Comparison of ENCODE assay signal across 15 cellular contexts in genomic region chr2:25514043-25514627, GRCh38.
DNase-seq lines count a peak whose midpoint lies in the region; ATAC-seq, FAIRE-seq and TF ChIP-seq lines count a peak whose summit lies in the region.
"Had no signal": no experiment of that assay in that cellular context is flagged by ENCODE, and none has a peak within 500 bp of the region (broad histone marks: within the 10 kb centered on the region; RNA-seq: fewer than 3 reads in every experiment).

No MANE protein-coding gene starts in this region.

- peaks cover 26% of the 10 kb centered on the region for H3K4me1 Mint-ChIP-seq in Caco-2 (ENCODE audit: low read depth, unreplicated experiment)
- peaks cover 9 to 14% of the 10 kb centered on the region in 2 donors for H3K4me1 Mint-ChIP-seq in effector memory CD8-positive, alpha-beta T cell (ENCODE audit: low read depth in 2 of 2)
- H3K4me1 Mint-ChIP-seq in activated CD4-positive, alpha-beta memory T cell treated with anti-CD3 and anti-CD28 coated beads for 36 hours (ENCODE audit: low read depth): peaks cover 7% of the 10 kb centered on the region

- TF ChIP-seq CTCF in Caco-2 (IDR thresholded peaks at IDR 0.05; ENCODE audit: insufficient read depth in 1 of 2, low read depth in 1 of 2, low read length in 1 of 2, severe bottlenecking in 1 of 2, unreplicated experiment in 1 of 2): no peak
- no peak for TF ChIP-seq CTCF in MM.1S (IDR thresholded peaks at IDR 0.05; ENCODE audit: low read length)

- H3K4me3 ChIP-seq in Caco-2 (ENCODE audit: low read depth, low read length) (no peak overlapping the region), MM.1S (ENCODE audit: low read length) (peak overlapping the region; percentile 23; the same call in 1 of the 2 replicates)
- H3K4me3 ChIP-seq: BLaER1, esophagus muscularis mucosa, Peyer's patch, sigmoid colon had no signal

- ATAC-seq in effector memory CD8-positive, alpha-beta T cell (replicated peaks): peak; percentile 10
- ATAC-seq in HG02884 (IDR thresholded peaks at IDR 0.05; ENCODE audit: unreplicated experiment): no peak
- ATAC-seq: T-cell had no signal

- H4K20me1 ChIP-seq in MM.1S (ENCODE audit: insufficient read depth, low read length): no peaks in the 10 kb centered on the region
- H4K20me1 ChIP-seq: BLaER1 had no signal

- no peak overlapping the region; the same call in 1 of the 2 replicates for H3K9ac ChIP-seq in MM.1S (ENCODE audit: low read length)
- H3K9ac ChIP-seq: BLaER1 had no signal

- H3K4me3 Mint-ChIP-seq in Caco-2 (ENCODE audit: unreplicated experiment): no peak overlapping the region
- H3K4me3 Mint-ChIP-seq in effector memory CD8-positive, alpha-beta T cell: peak overlapping the region in 1 of 2 donors; percentile 19
- H3K4me3 Mint-ChIP-seq in activated CD4-positive, alpha-beta memory T cell treated with anti-CD3 and anti-CD28 coated beads for 36 hours: no peak overlapping the region
- H3K4me3 Mint-ChIP-seq: neural crest cell, T-cell had no signal

- no peak for DNase-seq in Caco-2
- DNase-seq in GM18507 (ENCODE audit: extremely low spot score, insufficient read length, low read depth): no peak
- peak; percentile 51 for DNase-seq in MM.1S
- no peak for DNase-seq in effector memory CD8-positive, alpha-beta T cell
- DNase-seq in putamen (ENCODE audit: low spot score): no peak
- DNase-seq in activated CD4-positive, alpha-beta memory T cell treated with anti-CD3 and anti-CD28 coated beads for 36 hours: no peak
- DNase-seq in HK-2 (ENCODE audit: unreplicated experiment): no peak
- DNase-seq: activated CD8-positive, alpha-beta memory T cell treated with anti-CD3 and anti-CD28 coated beads for 24 hours; Peyer's patch; sigmoid colon; T-cell had no signal

- POLR2A ChIA-PET in Caco-2 (lab: Charles Lee): no interaction called here
- POLR2A ChIA-PET in activated CD4-positive, alpha-beta memory T cell treated with anti-CD3 and anti-CD28 coated beads for 36 hours (lab: Charles Lee): no interaction called here

- peak overlapping the region; percentile 58 for H2AFZ ChIP-seq in MM.1S (ENCODE audit: low read length)

- H3K36me3 Mint-ChIP-seq in Caco-2 (ENCODE audit: insufficient read depth, unreplicated experiment): peaks cover 6% of the 10 kb centered on the region
- no peaks in the 10 kb centered on the region for H3K36me3 Mint-ChIP-seq in effector memory CD8-positive, alpha-beta T cell (ENCODE audit: insufficient read depth)
- H3K36me3 Mint-ChIP-seq in activated CD4-positive, alpha-beta memory T cell treated with anti-CD3 and anti-CD28 coated beads for 36 hours: no peaks in the 10 kb centered on the region

- CTCF ChIA-PET in Caco-2 (lab: Charles Lee): no interaction called here
- CTCF ChIA-PET in activated CD4-positive, alpha-beta memory T cell treated with anti-CD3 and anti-CD28 coated beads for 36 hours (lab: Charles Lee): interaction anchor here (0.6 kb wide), 1 partner anchor 153 kb away, joined by 3 read pairs; no protein-coding TSS in a partner anchor

- peaks cover 4% of the 10 kb centered on the region; the same call in 1 of the 2 replicates for H3F3A ChIP-seq in MM.1S (ENCODE audit: insufficient read depth, low read length)

- peaks cover 16% of the 10 kb centered on the region for H3K4me1 ChIP-seq in Caco-2
- H3K4me1 ChIP-seq in MM.1S (ENCODE audit: low read length): peaks cover 29% of the 10 kb centered on the region
- H3K4me1 ChIP-seq: BLaER1, Peyer's patch had no signal

- H3K27ac ChIP-seq in MM.1S (ENCODE audit: low read length): peak overlapping the region; percentile 56; the same call in 1 of the 2 replicates
- H3K27ac ChIP-seq: BLaER1, esophagus muscularis mucosa, Peyer's patch, sigmoid colon had no signal

- peak overlapping the region; percentile 64 for H3K4me2 ChIP-seq in MM.1S (ENCODE audit: low read depth, low read length)
- H3K4me2 ChIP-seq: BLaER1 had no signal

- H3K27me3 ChIP-seq in Caco-2 (replicated peaks; ENCODE audit: control insufficient read depth, insufficient read depth, low read length) (no peaks in the 10 kb centered on the region), MM.1S (replicated peaks; ENCODE audit: insufficient read depth, low read length) (no peaks in the 10 kb centered on the region)
- H3K27me3 ChIP-seq: BLaER1, esophagus muscularis mucosa, Peyer's patch, sigmoid colon had no signal

- peak; percentile 78 for FAIRE-seq in GM18507 (lab: Jason Lieb, UNC)

- H3K36me3 ChIP-seq in Caco-2 (ENCODE audit: control insufficient read depth, insufficient read depth, low read length) (no peaks in the 10 kb centered on the region), MM.1S (replicated peaks; ENCODE audit: insufficient read depth, low read length) (no peaks in the 10 kb centered on the region)
- H3K36me3 ChIP-seq: BLaER1, esophagus muscularis mucosa, Peyer's patch, sigmoid colon had no signal

- no peaks in the 10 kb centered on the region for H3K9me3 ChIP-seq in Caco-2
- H3K9me3 ChIP-seq in MM.1S (replicated peaks; ENCODE audit: insufficient read depth, low read length): no peaks in the 10 kb centered on the region
- H3K9me3 ChIP-seq: BLaER1, esophagus muscularis mucosa, Peyer's patch, sigmoid colon had no signal

- intact Hi-C loops in Caco-2 (cut with micrococcal nuclease; ENCODE audit: unreplicated experiment): no loop called here
- intact Hi-C loops in activated CD4-positive, alpha-beta memory T cell treated with anti-CD3 and anti-CD28 coated beads for 36 hours (cut with micrococcal nuclease): no loop called here

- H3K9me3 Mint-ChIP-seq in Caco-2 (ENCODE audit: unreplicated experiment): no peaks in the 10 kb centered on the region
- H3K9me3 Mint-ChIP-seq in effector memory CD8-positive, alpha-beta T cell: no peaks in the 10 kb centered on the region
- no peaks in the 10 kb centered on the region for H3K9me3 Mint-ChIP-seq in activated CD4-positive, alpha-beta memory T cell treated with anti-CD3 and anti-CD28 coated beads for 36 hours
- H3K9me3 Mint-ChIP-seq: T-cell had no signal

- no peaks in the 10 kb centered on the region for H3K9me2 ChIP-seq in MM.1S (replicated peaks; ENCODE audit: insufficient read depth, low read length)

- peak overlapping the region; percentile 69 for H3K27ac Mint-ChIP-seq in Caco-2 (ENCODE audit: unreplicated experiment)
- H3K27ac Mint-ChIP-seq in effector memory CD8-positive, alpha-beta T cell: peak overlapping the region in 1 of 2 donors; percentile 32
- H3K27ac Mint-ChIP-seq in activated CD4-positive, alpha-beta memory T cell treated with anti-CD3 and anti-CD28 coated beads for 36 hours: no peak overlapping the region

- no TSS peak for BruUV-seq in Caco-2 (replicated peaks; lab: Mats Ljungman, UMichigan)

- no peaks in the 10 kb centered on the region for H3K27me3 Mint-ChIP-seq in Caco-2 (ENCODE audit: insufficient read depth, unreplicated experiment)
- no peaks in the 10 kb centered on the region for H3K27me3 Mint-ChIP-seq in effector memory CD8-positive, alpha-beta T cell
- no peaks in the 10 kb centered on the region for H3K27me3 Mint-ChIP-seq in activated CD4-positive, alpha-beta memory T cell treated with anti-CD3 and anti-CD28 coated beads for 36 hours
- H3K27me3 Mint-ChIP-seq: T-cell had no signal

- no peaks in the 10 kb centered on the region for H3K79me2 ChIP-seq in MM.1S (ENCODE audit: low read length)
